ENCODE assay signal across 25 cellular contexts in genomic region chr6:106535012-106535411, GRCh38.
DNase-seq lines count a peak whose midpoint lies in the region; ATAC-seq lines count a peak whose summit lies in the region.
"Had no signal": no experiment of that assay in that cellular context is flagged by ENCODE, and none has a peak within 500 bp of the region (broad histone marks: within the 10 kb centered on the region; RNA-seq: fewer than 3 reads in every experiment).

No MANE protein-coding gene starts in this region.

- in situ Hi-C loops in GM23248 (cut with MboI) = no loop called here

- 96 to 98% methylated on average over 2 of the region's 2 CpGs for WGBS in GM23248 (ENCODE audit: low coverage in 1 of 2, low lambda C conversion rate in 2 of 2, missing lambda C conversion rate in 2 of 2), 2 experiments

- H3K27me3 ChIP-seq in GM23248 (replicated peaks; ENCODE audit: insufficient read depth) = no peaks in the 10 kb centered on the region
- H3K27me3 ChIP-seq: colonic mucosa, neural progenitor cell, tibial nerve had no signal

- H3K4me2 ChIP-seq in GM23248 (ENCODE audit: unreplicated experiment) = peak overlapping the region; percentile 6
- H3K4me2 ChIP-seq: neural progenitor cell had no signal

- H3K27ac ChIP-seq in GM23248 = no peak overlapping the region
- H3K27ac ChIP-seq: colonic mucosa, neural progenitor cell, tibial nerve had no signal

- peaks cover 85% of the 10 kb centered on the region for H3K36me3 Mint-ChIP-seq in activated T-cell treated with anti-CD3 and anti-CD28 coated beads, Interleukin-2, amount 50 U/mL, for 24 hours (ENCODE audit: low read depth)
- peaks cover 56% of the 10 kb centered on the region for H3K36me3 Mint-ChIP-seq in activated naive CD8-positive, alpha-beta T cell treated with anti-CD3 and anti-CD28 coated beads for 36 hours
- H3K36me3 Mint-ChIP-seq in natural killer cell treated with Interleukin-12 subunit alpha and Interleukin-12 subunit beta and Interleukin-15 and Interleukin-18, amount 100 ng/mL, for 72 hours = peaks cover 20% of the 10 kb centered on the region
- H3K36me3 Mint-ChIP-seq: brain, neural progenitor cell, WTC11 had no signal

- peak overlapping the region; percentile 52 for H3K4me3 Mint-ChIP-seq in activated T-cell treated with anti-CD3 and anti-CD28 coated beads, Interleukin-2, amount 50 U/mL, for 24 hours
- no peak overlapping the region for H3K4me3 Mint-ChIP-seq in activated naive CD8-positive, alpha-beta T cell treated with anti-CD3 and anti-CD28 coated beads for 36 hours
- H3K4me3 Mint-ChIP-seq in natural killer cell treated with Interleukin-12 subunit alpha and Interleukin-12 subunit beta and Interleukin-15 and Interleukin-18, amount 100 ng/mL, for 72 hours = peak overlapping the region; percentile 76
- H3K4me3 Mint-ChIP-seq: brain, CD14-positive monocyte, neural progenitor cell, WTC11 had no signal

- no peaks in the 10 kb centered on the region for H3K27me3 Mint-ChIP-seq in activated T-cell treated with anti-CD3 and anti-CD28 coated beads, Interleukin-2, amount 50 U/mL, for 24 hours
- no peaks in the 10 kb centered on the region for H3K27me3 Mint-ChIP-seq in activated naive CD8-positive, alpha-beta T cell treated with anti-CD3 and anti-CD28 coated beads for 36 hours
- H3K27me3 Mint-ChIP-seq in natural killer cell treated with Interleukin-12 subunit alpha and Interleukin-12 subunit beta and Interleukin-15 and Interleukin-18, amount 100 ng/mL, for 72 hours = peaks cover 0 to 3% of the 10 kb centered on the region in 2 donors

- peaks cover 86% of the 10 kb centered on the region for H3K4me1 Mint-ChIP-seq in activated T-cell treated with anti-CD3 and anti-CD28 coated beads, Interleukin-2, amount 50 U/mL, for 24 hours (ENCODE audit: low read depth)
- peaks cover 71% of the 10 kb centered on the region for H3K4me1 Mint-ChIP-seq in activated naive CD8-positive, alpha-beta T cell treated with anti-CD3 and anti-CD28 coated beads for 36 hours
- H3K4me1 Mint-ChIP-seq in natural killer cell treated with Interleukin-12 subunit alpha and Interleukin-12 subunit beta and Interleukin-15 and Interleukin-18, amount 100 ng/mL, for 72 hours (ENCODE audit: low read depth in 2 of 2) = peaks cover 40 to 57% of the 10 kb centered on the region in 2 donors

- H2AFZ ChIP-seq in GM23248 = no peak overlapping the region
- H2AFZ ChIP-seq: neural progenitor cell had no signal

- H3K9me3 Mint-ChIP-seq in activated T-cell treated with anti-CD3 and anti-CD28 coated beads, Interleukin-2, amount 50 U/mL, for 24 hours = no peaks in the 10 kb centered on the region
- H3K9me3 Mint-ChIP-seq in activated naive CD8-positive, alpha-beta T cell treated with anti-CD3 and anti-CD28 coated beads for 36 hours = peaks cover 1% of the 10 kb centered on the region
- no peaks in the 10 kb centered on the region for H3K9me3 Mint-ChIP-seq in natural killer cell treated with Interleukin-12 subunit alpha and Interleukin-12 subunit beta and Interleukin-15 and Interleukin-18, amount 100 ng/mL, for 72 hours
- H3K9me3 Mint-ChIP-seq: brain, CD14-positive monocyte, neural progenitor cell, WTC11 had no signal

- no peaks in the 10 kb centered on the region for H3K36me3 ChIP-seq in GM23248 (ENCODE audit: low read depth)
- H3K36me3 ChIP-seq: neural progenitor cell had no signal

- H3K9me2 ChIP-seq in GM23248 (ENCODE audit: insufficient read depth) = 0 out of 2 replicates have a peak, but pooled peaks cover 4% of the 10 kb centered on the region

- no peaks in the 10 kb centered on the region for H3K9me3 ChIP-seq in GM23248 (ENCODE audit: low read depth)
- H3K9me3 ChIP-seq: colonic mucosa, tibial nerve had no signal

- H3K9ac ChIP-seq in GM23248 = no peak overlapping the region
- H3K9ac ChIP-seq: neural progenitor cell had no signal

- H3K79me2 ChIP-seq in GM23248 (ENCODE audit: insufficient read depth) = no peaks in the 10 kb centered on the region

- peaks cover 38% of the 10 kb centered on the region for H3K4me1 ChIP-seq in GM23248 (ENCODE audit: insufficient read depth)
- H3K4me1 ChIP-seq: colonic mucosa, tibial nerve had no signal

- peak; percentile 60 to 73 for ATAC-seq in natural killer cell treated with Interleukin-12 subunit alpha and Interleukin-12 subunit beta and Interleukin-15 and Interleukin-18, amount 100 ng/mL, for 72 hours
- ATAC-seq in GM21447 (IDR thresholded peaks at IDR 0.05; ENCODE audit: unreplicated experiment) = no peak
- ATAC-seq: left lobe of liver, WTC11 had no signal

- H3F3A ChIP-seq in GM23248 (ENCODE audit: insufficient read depth) = peaks cover 25% of the 10 kb centered on the region; the same call in 1 of the 2 replicates

- H4K20me1 ChIP-seq in GM23248 (ENCODE audit: insufficient read depth) = no peaks in the 10 kb centered on the region

- H3K4me3 ChIP-seq in GM23248 = no peak overlapping the region
- H3K4me3 ChIP-seq: colonic mucosa, neural progenitor cell, tibial nerve had no signal

- H3K27ac Mint-ChIP-seq in activated T-cell treated with anti-CD3 and anti-CD28 coated beads, Interleukin-2, amount 50 U/mL, for 24 hours = peak overlapping the region; percentile 94
- H3K27ac Mint-ChIP-seq in activated naive CD8-positive, alpha-beta T cell treated with anti-CD3 and anti-CD28 coated beads for 36 hours = peak overlapping the region; percentile 84
- peak overlapping the region; percentile 62 to 79 for H3K27ac Mint-ChIP-seq in natural killer cell treated with Interleukin-12 subunit alpha and Interleukin-12 subunit beta and Interleukin-15 and Interleukin-18, amount 100 ng/mL, for 72 hours
- H3K27ac Mint-ChIP-seq: brain, neural progenitor cell, progenitor cell of endocrine pancreas, WTC11 had no signal

- no peak for DNase-seq in activated T-cell treated with anti-CD3 and anti-CD28 coated beads, Interleukin-2, amount 50 U/mL, for 24 hours
- DNase-seq in activated T-cell treated with anti-CD3 and anti-CD28 coated beads, Interleukin-2, amount 50 U/mL, for 48 hours = no peak
- DNase-seq in GM23248 (no peak), DMS153 (lab: John Stamatoyannopoulos, UW) (no peak), AML-193 (lab: John Stamatoyannopoulos, UW) (no peak)
- peak; percentile 26 for DNase-seq in activated naive CD8-positive, alpha-beta T cell treated with anti-CD3 and anti-CD28 coated beads for 36 hours
- DNase-seq in natural killer cell treated with Interleukin-12 subunit alpha and Interleukin-12 subunit beta and Interleukin-15 and Interleukin-18, amount 100 ng/mL, for 72 hours (ENCODE audit: low spot score) = no peak
- DNase-seq: colonic mucosa, GDM1, H7, head of caudate nucleus, NCI-H1092, NCI-H1930, NCI-H226, NCI-H774, OCI-M1, SHP77 treated with DMSO at 0.1 percent for 48 hours had no signal
